23 cellular contexts compared by ENCODE assay signal in genomic region chr13:94157705-94158218, GRCh38.
DNase-seq lines count a peak whose midpoint lies in the region; ATAC-seq and TF ChIP-seq lines count a peak whose summit lies in the region.
"Had no signal": no experiment of that assay in that cellular context is flagged by ENCODE, and none has a peak within 500 bp of the region (broad histone marks: within the 10 kb centered on the region; RNA-seq: fewer than 3 reads in every experiment).

No MANE protein-coding gene starts in this region.

- no peak overlapping the region for H3K27ac Mint-ChIP-seq in progenitor cell of endocrine pancreas
- H3K27ac Mint-ChIP-seq: activated B cell treated with CpG ODN at 0.5 μM for 24 hours; activated CD8-positive, alpha-beta T cell treated with anti-CD3 and anti-CD28 coated beads for 36 hours; activated naive CD4-positive, alpha-beta T cell treated with anti-CD3 and anti-CD28 coated beads, Interleukin-2, amount 10 ng/mL, durations not matched to agents 7 days and 5 days had no signal

- H2AFZ ChIP-seq in smooth muscle cell (ENCODE audit: low read depth), result no peak overlapping the region

- H3K4me1 Mint-ChIP-seq in progenitor cell of endocrine pancreas (ENCODE audit: low read depth), result no peaks in the 10 kb centered on the region
- H3K4me1 Mint-ChIP-seq: activated B cell treated with CpG ODN at 0.5 μM for 24 hours; activated naive CD4-positive, alpha-beta T cell treated with anti-CD3 and anti-CD28 coated beads, Interleukin-2, amount 10 ng/mL, durations not matched to agents 7 days and 5 days had no signal

- no peak overlapping the region for H3K9ac ChIP-seq in smooth muscle cell (ENCODE audit: low read depth)
- H3K9ac ChIP-seq: BLaER1 treated with 17β-estradiol and CSF1 and Interleukin-3, amounts not matched to agents 10 nM and 100 nM had no signal

- DNase-seq in AG10803 (ENCODE audit: low read depth) (peak; percentile 30), astrocyte of the hippocampus (ENCODE audit: low read depth, low spot score) (peak; percentile 31), heart right ventricle (no peak), omental fat pad (ENCODE audit: low spot score) (no peak), SKM-1 (lab: John Stamatoyannopoulos, UW; ENCODE audit: unreplicated experiment) (no peak), progenitor cell of endocrine pancreas (ENCODE audit: low spot score, unreplicated experiment) (no peak), smooth muscle cell (lab: John Stamatoyannopoulos, UW; ENCODE audit: unreplicated experiment) (no peak)
- DNase-seq: activated B cell treated with CpG ODN at 0.5 μM for 24 hours; activated CD8-positive, alpha-beta T cell treated with anti-CD3 and anti-CD28 coated beads for 36 hours; activated naive CD4-positive, alpha-beta T cell treated with anti-CD3 and anti-CD28 coated beads, Interleukin-2, amount 10 ng/mL, durations not matched to agents 7 days and 5 days; activated T-cell treated with anti-CD3 and anti-CD28 coated beads, Interleukin-2, amount 50 U/mL, for 1 hour; foreskin melanocyte; NCI-H1436 treated with DMSO at 0.1 percent for 48 hours; NCI-H2171 treated with DMSO at 0.1 percent for 48 hours; NCI-H774; PC-3; stimulated activated CD4-positive, alpha-beta T cell treated with anti-CD3 and anti-CD28 coated beads, Interleukin-4, amount 100 ng/mL, for 24 hours; T-helper 2 cell had no signal

- WGBS in heart right ventricle, 2 donors, result 43 to 49% methylated on average over 2 of the region's 2 CpGs
- 94% methylated on average over 2 of the region's 2 CpGs for WGBS in smooth muscle cell (ENCODE audit: low lambda C conversion rate)

- intact Hi-C loops in heart right ventricle (cut with DNase I), result no loop called here

- H3K36me3 Mint-ChIP-seq in progenitor cell of endocrine pancreas (ENCODE audit: insufficient read depth), result peaks cover 4% of the 10 kb centered on the region
- H3K36me3 Mint-ChIP-seq: activated naive CD4-positive, alpha-beta T cell treated with anti-CD3 and anti-CD28 coated beads, Interleukin-2, amount 10 ng/mL, durations not matched to agents 7 days and 5 days had no signal

- H3K4me1 ChIP-seq in heart right ventricle (peaks cover 0 to 8% (median 0%) of the 10 kb centered on the region in 9 donors), smooth muscle cell (ENCODE audit: low read depth) (no peaks in the 10 kb centered on the region)
- H3K4me1 ChIP-seq: A549; BLaER1 treated with 17β-estradiol and CSF1 and Interleukin-3, amounts not matched to agents 10 nM and 100 nM; SJSA1 had no signal

- no peak overlapping the region for H3K27ac ChIP-seq in heart right ventricle
- no peak overlapping the region for H3K27ac ChIP-seq in smooth muscle cell (ENCODE audit: low read depth)
- H3K27ac ChIP-seq: A549; BLaER1 treated with 17β-estradiol and CSF1 and Interleukin-3, amounts not matched to agents 10 nM and 100 nM; SJSA1 had no signal

- H3K4me3 ChIP-seq in AG10803 (ENCODE audit: low read length), result no peak overlapping the region
- H3K4me3 ChIP-seq in heart right ventricle, result no peak overlapping the region
- H3K4me3 ChIP-seq in smooth muscle cell, result no peak overlapping the region
- H3K4me3 ChIP-seq: A549; BLaER1 treated with 17β-estradiol and CSF1 and Interleukin-3, amounts not matched to agents 10 nM and 100 nM; coronary artery; SJSA1 had no signal

- H3K27me3 Mint-ChIP-seq in progenitor cell of endocrine pancreas, result no peaks in the 10 kb centered on the region
- H3K27me3 Mint-ChIP-seq: activated B cell treated with CpG ODN at 0.5 μM for 24 hours; activated CD8-positive, alpha-beta T cell treated with anti-CD3 and anti-CD28 coated beads for 36 hours; activated naive CD4-positive, alpha-beta T cell treated with anti-CD3 and anti-CD28 coated beads, Interleukin-2, amount 10 ng/mL, durations not matched to agents 7 days and 5 days had no signal

- no peak for TF ChIP-seq CTCF in AG10803 (conservative IDR thresholded peaks at IDR 0.05; ENCODE audit: low read length)
- TF ChIP-seq CTCF in heart right ventricle (IDR thresholded peaks at IDR 0.05), result no peak
- no peak for TF ChIP-seq CTCF in omental fat pad (IDR thresholded peaks at IDR 0.05)
- TF ChIP-seq CTCF in progenitor cell of endocrine pancreas (IDR thresholded peaks at IDR 0.05; ENCODE audit: unreplicated experiment), result no peak
- TF ChIP-seq CTCF in smooth muscle cell (IDR thresholded peaks at IDR 0.05; ENCODE audit: borderline replicate concordance, insufficient read depth, poor library complexity, severe bottlenecking), result no peak

- peaks cover 14% of the 10 kb centered on the region for H3K9me3 Mint-ChIP-seq in progenitor cell of endocrine pancreas (ENCODE audit: low read depth)
- H3K9me3 Mint-ChIP-seq: activated B cell treated with CpG ODN at 0.5 μM for 24 hours; activated naive CD4-positive, alpha-beta T cell treated with anti-CD3 and anti-CD28 coated beads, Interleukin-2, amount 10 ng/mL, durations not matched to agents 7 days and 5 days had no signal

- no peaks in the 10 kb centered on the region for H3K79me2 ChIP-seq in smooth muscle cell (ENCODE audit: low read depth)

- H3K4me3 Mint-ChIP-seq in progenitor cell of endocrine pancreas (ENCODE audit: low read depth), result no peak overlapping the region
- H3K4me3 Mint-ChIP-seq: activated B cell treated with CpG ODN at 0.5 μM for 24 hours; activated CD8-positive, alpha-beta T cell treated with anti-CD3 and anti-CD28 coated beads for 36 hours; activated naive CD4-positive, alpha-beta T cell treated with anti-CD3 and anti-CD28 coated beads, Interleukin-2, amount 10 ng/mL, durations not matched to agents 7 days and 5 days had no signal

- no peaks in the 10 kb centered on the region for H3K36me3 ChIP-seq in heart right ventricle
- no peaks in the 10 kb centered on the region for H3K36me3 ChIP-seq in smooth muscle cell (ENCODE audit: low read depth)
- H3K36me3 ChIP-seq: BLaER1 treated with 17β-estradiol and CSF1 and Interleukin-3, amounts not matched to agents 10 nM and 100 nM; SJSA1 had no signal

- H3F3A ChIP-seq in smooth muscle cell (ENCODE audit: low read depth), result no peaks in the 10 kb centered on the region

- H3K27me3 ChIP-seq in heart right ventricle (no peaks in the 10 kb centered on the region), smooth muscle cell (ENCODE audit: low read depth) (no peaks in the 10 kb centered on the region)
- H3K27me3 ChIP-seq: BLaER1 treated with 17β-estradiol and CSF1 and Interleukin-3, amounts not matched to agents 10 nM and 100 nM; SJSA1 had no signal

- no peak overlapping the region for H3K4me2 ChIP-seq in smooth muscle cell
- H3K4me2 ChIP-seq: A549; BLaER1 treated with 17β-estradiol and CSF1 and Interleukin-3, amounts not matched to agents 10 nM and 100 nM had no signal

- peak; percentile 30 to 89 (median 61) for ATAC-seq in heart right ventricle
- peak; percentile 87 for ATAC-seq in omental fat pad (ENCODE audit: low FRiP score)
- no peak for ATAC-seq in GM18858 (IDR thresholded peaks at IDR 0.05; ENCODE audit: unreplicated experiment)
- ATAC-seq: A549; activated CD8-positive, alpha-beta T cell treated with anti-CD3 and anti-CD28 coated beads for 36 hours; PC-3 had no signal

- H3K9me3 ChIP-seq in heart right ventricle (peaks cover 0 to 5% (median 0%) of the 10 kb centered on the region in 11 donors), smooth muscle cell (replicated peaks; ENCODE audit: low read depth) (no peaks in the 10 kb centered on the region)
- H3K9me3 ChIP-seq: A549, SJSA1 had no signal

- H4K20me1 ChIP-seq in smooth muscle cell (ENCODE audit: low read depth), result no peaks in the 10 kb centered on the region
- H4K20me1 ChIP-seq: BLaER1 treated with 17β-estradiol and CSF1 and Interleukin-3, amounts not matched to agents 10 nM and 100 nM had no signal

Comparison
In these comparisons a context has a peak if more than half of its experiments do, and no peak if none do; other contexts are left out.
1. DNase-seq: peak in AG10803 (single experiment) and astrocyte of the hippocampus (single experiment); none in heart right ventricle (0 of 2), omental fat pad (single experiment), SKM-1 (single experiment), progenitor cell of endocrine pancreas (single experiment) and smooth muscle cell (single experiment).